ENCODE assay signal across 23 cellular contexts in the genomic region with DNA sequence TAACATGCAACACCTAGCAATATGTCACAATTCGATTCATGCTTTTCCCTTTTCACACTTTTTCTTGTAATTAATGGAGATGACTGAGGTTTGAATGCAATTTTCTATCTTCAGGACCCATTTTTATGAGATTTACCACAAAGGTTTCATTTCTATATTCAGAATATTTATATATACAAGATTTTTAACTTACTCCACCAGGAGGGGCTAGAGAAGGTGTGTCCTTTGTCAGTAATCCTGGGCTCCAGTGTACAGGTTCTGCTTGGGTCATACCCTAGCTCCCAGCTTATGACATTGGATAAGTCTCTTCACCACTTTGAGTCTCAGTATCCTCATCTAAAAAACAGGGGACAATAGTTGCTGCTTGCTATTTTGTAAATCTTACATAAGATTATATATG.
DNase-seq lines count a peak whose midpoint lies in the region; ATAC-seq and TF ChIP-seq lines count a peak whose summit lies in the region.
"Had no signal": no experiment of that assay in that cellular context is flagged by ENCODE, and none has a peak within 500 bp of the region (broad histone marks: within the 10 kb centered on the region; RNA-seq: fewer than 3 reads in every experiment).

No MANE protein-coding gene starts in this region.

- H3K27ac ChIP-seq in A673 (ENCODE audit: low read depth, low read length, poor library complexity, severe bottlenecking) = no peak overlapping the region
- H3K27ac ChIP-seq in GM23248 = no peak overlapping the region
- H3K27ac ChIP-seq: esophagus muscularis mucosa, neutrophil, skin epidermis had no signal

- H3K9me2 ChIP-seq in GM23248 (ENCODE audit: insufficient read depth) = no peaks in the 10 kb centered on the region

- H3K4me2 ChIP-seq in GM23248 (ENCODE audit: unreplicated experiment) = no peak overlapping the region

- in situ Hi-C loops in GM23248 (cut with MboI) (no loop called here), SK-MEL-5 (cut with HindIII; ENCODE audit: low pct_unique_long_range_greater_than_20kb, low sequenced_read_pairs) (no loop called here)

- H3K4me1 ChIP-seq in A673 (ENCODE audit: insufficient read depth, low read length, poor library complexity, severe bottlenecking) (no peaks in the 10 kb centered on the region), GM23248 (ENCODE audit: insufficient read depth) (no peaks in the 10 kb centered on the region)
- H3K4me1 ChIP-seq: esophagus muscularis mucosa had no signal

- H3K27me3 ChIP-seq in A673 (replicated peaks; ENCODE audit: insufficient read depth, low read depth, low read length, poor library complexity) (peaks cover 5% of the 10 kb centered on the region), GM23248 (replicated peaks; ENCODE audit: insufficient read depth) (peaks cover 8% of the 10 kb centered on the region; the same call in 1 of the 2 replicates)
- H3K27me3 ChIP-seq: esophagus muscularis mucosa, neutrophil had no signal

- H3K9me3 ChIP-seq in A673 (ENCODE audit: low read depth, low read length, poor library complexity, severe bottlenecking) (no peaks in the 10 kb centered on the region), GM23248 (ENCODE audit: low read depth) (no peaks in the 10 kb centered on the region)
- H3K9me3 ChIP-seq: esophagus muscularis mucosa, neutrophil had no signal

- WGBS in GM23248 (ENCODE audit: low coverage in 1 of 2, low lambda C conversion rate in 2 of 2, missing lambda C conversion rate in 2 of 2), 2 experiments = 7 to 14% methylated on average over 1 of the region's 1 CpG

- ATAC-seq in GM21526 (IDR thresholded peaks at IDR 0.05; ENCODE audit: low FRiP score, unreplicated experiment) = no peak
- no peak for ATAC-seq in HG02642 (IDR thresholded peaks at IDR 0.05; ENCODE audit: poor library complexity, unreplicated experiment)
- ATAC-seq: stimulated activated naive CD8-positive, alpha-beta T cell treated with anti-CD3 and anti-CD28 coated beads, Interleukin-15, Interleukin-2, amounts not matched to agents 100 U/mL and 50 U/mL, for 24 hours had no signal

- intact Hi-C loops in A673 (cut with micrococcal nuclease; ENCODE audit: unreplicated experiment) = loop anchor here (10.0 kb wide), 1 partner anchor 260 kb away; no protein-coding TSS in a partner anchor

- H3K36me3 ChIP-seq in A673 (ENCODE audit: insufficient read depth, low read length, poor library complexity, severe bottlenecking) = no peaks in the 10 kb centered on the region
- no peaks in the 10 kb centered on the region for H3K36me3 ChIP-seq in GM23248 (ENCODE audit: low read depth)
- H3K36me3 ChIP-seq: esophagus muscularis mucosa, neutrophil had no signal

- H3K9ac ChIP-seq in GM23248 = no peak overlapping the region

- H3F3A ChIP-seq in GM23248 (ENCODE audit: insufficient read depth) = no peaks in the 10 kb centered on the region

- no TSS peak for BruUV-seq in A673 (replicated peaks; lab: Mats Ljungman, UMichigan)

- no peaks in the 10 kb centered on the region for H3K79me2 ChIP-seq in GM23248 (ENCODE audit: insufficient read depth)

- H4K20me1 ChIP-seq in GM23248 (ENCODE audit: insufficient read depth) = no peaks in the 10 kb centered on the region

- POLR2A ChIA-PET in A673 (lab: Charles Lee; ENCODE audit: low non-redundant PET) = no interaction called here

- TF ChIP-seq CTCF in A673 (conservative IDR thresholded peaks at IDR 0.05; ENCODE audit: low read depth, low read length) (no peak), fibroblast of mammary gland (conservative IDR thresholded peaks at IDR 0.05; ENCODE audit: control insufficient read depth, insufficient read depth, low read depth, low read length) (no peak)

- DNase-seq in A673 (ENCODE audit: low spot score) = peak; percentile 18
- peak; percentile 17 for DNase-seq in GM23248
- DNase-seq in SK-MEL-5 (ENCODE audit: low read depth, low spot score) = peak; percentile 48
- DNase-seq in fibroblast of mammary gland (ENCODE audit: low read depth) = peak; percentile 5
- no peak for DNase-seq in stimulated activated CD4-positive, alpha-beta T cell treated with anti-CD3 and anti-CD28 coated beads, Interleukin-12 subunit alpha, Interleukin-12 subunit beta, amount 100 ng/mL, for 4 hours
- DNase-seq in stimulated activated CD4-positive, alpha-beta T cell treated with anti-CD3 and anti-CD28 coated beads, Interleukin-4, amount 100 ng/mL, for 4 hours = no peak
- DNase-seq: activated CD4-positive, alpha-beta T cell treated with anti-CD3 and anti-CD28 coated beads for 4 hours; activated naive CD4-positive, alpha-beta T cell treated with anti-CD3 and anti-CD28 coated beads, Interleukin-2, amount 10 ng/mL, durations not matched to agents 7 days and 5 days; CD4-positive, CD25-positive, alpha-beta regulatory T cell; effector CD8-positive, alpha-beta T cell; Karpas-422; kidney glomerular epithelial cell; mammary epithelial cell; NCI-H1092; NCI-H187 treated with DMSO at 0.1 percent for 48 hours; NCI-H446; stimulated activated CD4-positive, alpha-beta T cell treated with anti-CD3 and anti-CD28 coated beads, Interleukin-4, amount 100 ng/mL, for 1 hour; stimulated activated naive CD8-positive, alpha-beta T cell treated with anti-CD3 and anti-CD28 coated beads, Interleukin-15, Interleukin-2, amounts not matched to agents 100 U/mL and 50 U/mL, for 24 hours had no signal

- H2AFZ ChIP-seq in GM23248 = no peak overlapping the region

- CTCF ChIA-PET in A673 (lab: Charles Lee) = interaction anchor here (0.6 kb wide), 1 partner anchor 60 kb away, joined by 4 read pairs; no protein-coding TSS in a partner anchor

- H3K4me3 ChIP-seq in A673 (ENCODE audit: low read depth, low read length, poor library complexity, severe bottlenecking) = no peak overlapping the region
- no peak overlapping the region for H3K4me3 ChIP-seq in GM23248
- no peak overlapping the region for H3K4me3 ChIP-seq in fibroblast of mammary gland (ENCODE audit: control insufficient read depth, low read depth, low read length)
- H3K4me3 ChIP-seq: esophagus muscularis mucosa, skin epidermis had no signal

Comparison
In these comparisons a context has a peak if more than half of its experiments do, and no peak if none do; other contexts are left out.
1. DNase-seq: peak in A673 (single experiment), GM23248 (single experiment), SK-MEL-5 (single experiment) and fibroblast of mammary gland (single experiment); none in stimulated activated CD4-positive, alpha-beta T cell treated with anti-CD3 and anti-CD28 coated beads, Interleukin-12 subunit alpha, Interleukin-12 subunit beta, amount 100 ng/mL, for 4 hours (single experiment) and stimulated activated CD4-positive, alpha-beta T cell treated with anti-CD3 and anti-CD28 coated beads, Interleukin-4, amount 100 ng/mL, for 4 hours (0 of 2).